8 cellular contexts compared by ENCODE assay signal in the genomic region with DNA sequence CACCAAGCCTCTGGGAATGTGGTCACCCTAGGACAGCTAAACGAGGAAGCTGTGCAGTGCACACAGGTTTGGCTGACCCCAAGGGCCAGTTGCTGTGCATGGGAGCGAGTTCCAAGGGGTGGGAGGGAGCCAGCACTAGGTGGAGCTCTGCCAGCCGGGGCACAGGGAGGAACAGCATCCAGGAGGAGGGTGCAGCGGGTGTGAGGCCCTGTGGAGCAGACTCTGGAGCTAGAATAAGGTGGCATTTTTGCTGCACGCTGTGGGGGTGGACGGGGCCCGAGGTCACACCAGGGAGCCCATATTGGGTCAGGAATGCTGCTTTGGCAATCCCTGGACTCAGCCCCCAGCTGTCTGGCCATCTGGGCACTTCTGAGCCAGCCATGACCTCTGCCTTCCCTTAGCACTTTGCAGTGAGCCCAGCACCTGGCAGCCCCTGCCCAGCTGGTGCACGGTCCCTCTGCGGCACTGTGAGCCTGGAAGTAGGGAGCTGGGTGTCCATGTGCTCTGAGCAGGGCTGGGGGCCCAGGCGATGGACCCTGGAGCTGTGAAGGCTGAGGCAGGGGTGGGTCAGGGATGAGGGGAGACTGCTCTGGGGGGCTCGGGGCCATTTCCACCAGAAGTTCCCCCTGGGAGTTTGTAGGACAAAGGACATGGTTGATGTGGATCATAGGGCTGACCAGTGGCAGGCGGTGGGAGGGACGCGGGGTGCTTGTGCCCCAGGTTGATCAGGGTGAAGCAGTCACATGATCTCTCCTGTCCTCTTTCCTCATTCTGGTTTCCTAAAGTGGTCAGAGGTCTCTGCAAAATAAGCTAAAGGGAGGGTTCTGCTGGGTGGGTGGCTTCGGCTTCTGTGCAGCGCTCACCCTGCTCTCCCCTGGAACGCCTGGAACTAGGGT. TPM values are rescaled to one million over a fixed set of nuclear protein-coding genes. Genes with fewer than 3 reads are reported as not detected.
DNase-seq lines count a peak whose midpoint lies in the region; ATAC-seq and TF ChIP-seq lines count a peak whose summit lies in the region.

No MANE protein-coding gene starts in this region.

- no peak for DNase-seq in CD8-positive, alpha-beta T cell
- DNase-seq in T-cell (no peak), fibroblast of gingiva (ENCODE audit: low read depth) (peak; percentile 67), NCI-H2107 (lab: John Stamatoyannopoulos, UW) (no peak), NCI-H1436 (lab: John Stamatoyannopoulos, UW) (no peak)

- no peak overlapping the region for H3K27ac ChIP-seq in CD8-positive, alpha-beta T cell (ENCODE audit: low read depth, low read length)
- H3K27ac ChIP-seq in neutrophil: peak overlapping the region; percentile 94

- H3K27me3 Mint-ChIP-seq in CD8-positive, alpha-beta T cell (ENCODE audit: low read depth): no peaks in the 10 kb centered on the region
- H3K27me3 Mint-ChIP-seq in T-cell: no peaks in the 10 kb centered on the region

- H3K4me1 Mint-ChIP-seq in CD8-positive, alpha-beta T cell (ENCODE audit: low read depth): peaks cover 38% of the 10 kb centered on the region
- peaks cover 47 to 65% (median 59%) of the 10 kb centered on the region in 3 donors for H3K4me1 Mint-ChIP-seq in T-cell

- peak overlapping the region; percentile 58 for H3K4me3 ChIP-seq in CD8-positive, alpha-beta T cell (ENCODE audit: low read depth, low read length)
- peak overlapping the region; percentile 69 to 76 for H3K4me3 ChIP-seq in neutrophil (ENCODE audit: low read depth in 1 of 2, low read length in 1 of 2)

- peak overlapping the region; percentile 87 for H3K4me3 Mint-ChIP-seq in CD8-positive, alpha-beta T cell
- peak overlapping the region; percentile 75 to 88 (median 81) for H3K4me3 Mint-ChIP-seq in T-cell

- H3K9me3 ChIP-seq in CD8-positive, alpha-beta T cell (ENCODE audit: low read length): no peaks in the 10 kb centered on the region
- no peaks in the 10 kb centered on the region for H3K9me3 ChIP-seq in neutrophil

- H3K27me3 ChIP-seq in CD8-positive, alpha-beta T cell (ENCODE audit: insufficient read depth, low read length): no peaks in the 10 kb centered on the region
- H3K27me3 ChIP-seq in neutrophil: no peaks in the 10 kb centered on the region

- peak overlapping the region; percentile 87 for H3K27ac Mint-ChIP-seq in CD8-positive, alpha-beta T cell
- H3K27ac Mint-ChIP-seq in T-cell: peak overlapping the region; percentile 23 to 84

- no peak for TF ChIP-seq CTCF in CD8-positive, alpha-beta T cell (IDR thresholded peaks at IDR 0.05)
- TF ChIP-seq CTCF in neutrophil (IDR thresholded peaks at IDR 0.05): no peak

- CTCF ChIA-PET in CD8-positive, alpha-beta T cell (lab: Charles Lee): interaction anchor here (1.8 kb wide), 1 partner anchor 10 kb away, joined by 5 read pairs; no protein-coding TSS in a partner anchor
- CTCF ChIA-PET in T-cell (lab: Charles Lee): interaction anchor here in 1 of 2 donors (0.6 kb wide), 1 partner anchor 8 kb away, joined by 3 read pairs; no protein-coding TSS in a partner anchor

- ATAC-seq in CD8-positive, alpha-beta T cell: no peak
- ATAC-seq in HG02588 (IDR thresholded peaks at IDR 0.05; ENCODE audit: unreplicated experiment) (peak; percentile 9), T-cell (replicated peaks in 1 of 4) (no peak), GM19035 (IDR thresholded peaks at IDR 0.05; ENCODE audit: unreplicated experiment) (no peak)

- H3K36me3 ChIP-seq in CD8-positive, alpha-beta T cell (ENCODE audit: insufficient read depth, low read length): no peaks in the 10 kb centered on the region
- H3K36me3 ChIP-seq in neutrophil: peaks cover 24% of the 10 kb centered on the region

- H3K36me3 Mint-ChIP-seq in CD8-positive, alpha-beta T cell: peaks cover 8% of the 10 kb centered on the region
- no peaks in the 10 kb centered on the region for H3K36me3 Mint-ChIP-seq in T-cell

- no peaks in the 10 kb centered on the region for H3K9me3 Mint-ChIP-seq in CD8-positive, alpha-beta T cell
- no peaks in the 10 kb centered on the region for H3K9me3 Mint-ChIP-seq in T-cell

- H3K4me1 ChIP-seq in CD8-positive, alpha-beta T cell (ENCODE audit: insufficient read depth, low read length): peaks cover 29% of the 10 kb centered on the region
- peaks cover 93 to 98% of the 10 kb centered on the region in 2 experiments for H3K4me1 ChIP-seq in neutrophil (ENCODE audit: control insufficient read depth in 1 of 2, insufficient read depth in 1 of 2, low read depth in 1 of 2, low read length in 1 of 2)

- intact Hi-C loops in CD8-positive, alpha-beta T cell (cut with DNase I, micrococcal nuclease): loop anchor here (1.0 to 10.0 kb wide), 4 partner anchors 9 to 753 kb away; partner anchors contain the start of genes PDXK (in 2 of the 2), PKNOX1 (in 1 of the 2) and RRP1 (in 1 of the 2)

- POLR2A ChIA-PET in CD8-positive, alpha-beta T cell (lab: Charles Lee): interaction anchor here (0.8 to 2.6 kb wide), 4 partner anchors 8 to 191 kb away, joined by 3 to 10 read pairs (median 4); partner anchors contain the start of genes HSF2BP, PDXK, RRP1 and RRP1B
- POLR2A ChIA-PET in T-cell (lab: Charles Lee): no interaction called here

RNA-seq across cellular contexts. Expression of gene PDXK, which starts 8.9 kb away (rescaled TPM):
- 10 to 100 TPM; 60.3 to 71.1 TPM for total RNA-seq in CD8-positive, alpha-beta T cell
- total RNA-seq in T-cell: 100 to 1,000 TPM in 1 of 5 donors, 10 to 100 TPM in 4; 70.8 to 100 (median 80.2) TPM

RNA-seq across cellular contexts. Expression of gene CSTB, which starts 48.3 kb away (rescaled TPM):
- total RNA-seq in CD8-positive, alpha-beta T cell: 1 to 10 TPM; 7.4 to 7.7 TPM
- 10 to 100 TPM; 19.0 to 34.7 (median 25.9) TPM for total RNA-seq in T-cell
